ENCODE assay signal across 29 cellular contexts in the genomic region with DNA sequence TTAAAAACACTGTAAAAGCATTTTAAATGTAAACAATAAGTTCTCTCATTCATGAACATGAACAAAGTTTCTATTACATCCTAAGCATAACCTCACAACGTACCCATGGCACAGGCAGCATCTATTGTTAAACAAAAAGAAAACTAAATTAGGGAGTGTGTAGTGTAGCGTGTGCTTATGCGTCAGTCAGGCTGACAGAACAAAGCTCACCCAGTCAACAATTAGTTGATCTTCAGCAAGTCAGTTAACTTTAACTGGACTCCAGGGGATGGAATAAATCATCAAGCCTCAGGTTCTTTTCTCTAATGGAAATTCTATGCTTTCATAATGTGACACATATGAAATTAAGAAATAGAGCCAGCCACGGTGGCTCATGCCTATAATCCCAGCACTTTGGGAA.
"Had no signal": no experiment of that assay in that cellular context is flagged by ENCODE, and none has a peak within 500 bp of the region (broad histone marks: within the 10 kb centered on the region; RNA-seq: fewer than 3 reads in every experiment).

No MANE protein-coding gene starts in this region.

- H3K9ac ChIP-seq: parathyroid adenoma had no signal

- H3K27me3 ChIP-seq: esophagus muscularis mucosa, foreskin keratinocyte, heart right ventricle, left lung, neutrophil, sigmoid colon, spleen, testis, tibial artery had no signal

- H3K4me1 Mint-ChIP-seq: endodermal cell; naive B cell; stimulated activated memory B cell treated with anti-CD40 and anti-IgM and Interleukin-4, amounts not matched to agents 10 μg/mL and 1 μg/mL and 100 μg/mL, for 72 hours had no signal

- H2AFZ ChIP-seq: parathyroid adenoma had no signal

- H3K4me3 Mint-ChIP-seq: endodermal cell; mesothelial cell of epicardium; naive B cell; natural killer cell treated with Interleukin-12 subunit alpha and Interleukin-12 subunit beta and Interleukin-15 and Interleukin-18, amount 100 ng/mL, for 72 hours; neural crest cell; stimulated activated memory B cell treated with anti-CD40 and anti-IgM and Interleukin-4, amounts not matched to agents 10 μg/mL and 1 μg/mL and 100 μg/mL, for 72 hours; type B pancreatic cell had no signal

- H3K27ac Mint-ChIP-seq: endodermal cell; mesothelial cell of epicardium; naive B cell; natural killer cell treated with Interleukin-12 subunit alpha and Interleukin-12 subunit beta and Interleukin-15 and Interleukin-18, amount 100 ng/mL, for 72 hours; progenitor cell of endocrine pancreas; stimulated activated memory B cell treated with anti-CD40 and anti-IgM and Interleukin-4, amounts not matched to agents 10 μg/mL and 1 μg/mL and 100 μg/mL, for 72 hours; type B pancreatic cell had no signal

- H3K4me1 ChIP-seq: esophagus muscularis mucosa, heart right ventricle, parathyroid adenoma, sigmoid colon, spleen, testis had no signal

- H3K9me3 Mint-ChIP-seq: natural killer cell treated with Interleukin-12 subunit alpha and Interleukin-12 subunit beta and Interleukin-15 and Interleukin-18, amount 100 ng/mL, for 72 hours had no signal

- FAIRE-seq: islet of Langerhans had no signal

- H3K9me3 ChIP-seq: esophagus muscularis mucosa, heart right ventricle, left lung, mucosa of descending colon, neutrophil, sigmoid colon, testis, tibial artery had no signal

- DNase-seq: effector CD8-positive, alpha-beta T cell; endodermal cell; foreskin keratinocyte; glutamatergic neuron; heart right ventricle; hippocampal formation; left cardiac atrium; left lung; mesenchymal stem cell; mucosa of descending colon; naive B cell; right cardiac atrium; sigmoid colon; spleen; stimulated activated CD4-positive, alpha-beta T cell treated with anti-CD3 and anti-CD28 coated beads, Interleukin-4, amount 100 ng/mL, for 4 hours; stimulated activated naive CD8-positive, alpha-beta T cell treated with anti-CD3 and anti-CD28 coated beads, Interleukin-15, Interleukin-2, amounts not matched to agents 100 U/mL and 50 U/mL, for 24 hours; substantia nigra; testis; tibial artery had no signal

- ATAC-seq: foreskin keratinocyte; heart right ventricle; left cardiac atrium; left lung; mucosa of descending colon; natural killer cell treated with Interleukin-12 subunit alpha and Interleukin-12 subunit beta and Interleukin-15 and Interleukin-18, amount 100 ng/mL, for 72 hours; right cardiac atrium; stimulated activated memory B cell treated with anti-CD40 and anti-IgM and Interleukin-4, amounts not matched to agents 10 μg/mL and 1 μg/mL and 100 μg/mL, for 72 hours; stimulated activated naive CD8-positive, alpha-beta T cell treated with anti-CD3 and anti-CD28 coated beads, Interleukin-15, Interleukin-2, amounts not matched to agents 100 U/mL and 50 U/mL, for 24 hours had no signal

- H3K27ac ChIP-seq: esophagus muscularis mucosa, foreskin keratinocyte, heart right ventricle, left lung, neutrophil, parathyroid adenoma, sigmoid colon, spleen, testis, tibial artery had no signal

- H3K4me3 ChIP-seq: esophagus muscularis mucosa, heart right ventricle, left lung, mucosa of descending colon, sigmoid colon, spleen, testis, tibial artery had no signal

- H3K79me2 ChIP-seq: parathyroid adenoma had no signal

- H3K27me3 Mint-ChIP-seq: naive B cell; natural killer cell treated with Interleukin-12 subunit alpha and Interleukin-12 subunit beta and Interleukin-15 and Interleukin-18, amount 100 ng/mL, for 72 hours; progenitor cell of endocrine pancreas; stimulated activated memory B cell treated with anti-CD40 and anti-IgM and Interleukin-4, amounts not matched to agents 10 μg/mL and 1 μg/mL and 100 μg/mL, for 72 hours; type B pancreatic cell had no signal
